ENCODE assay signal across 16 cellular contexts in genomic region chr14:99513946-99514551, GRCh38. TPM values are rescaled to one million over a fixed set of nuclear protein-coding genes. Genes with fewer than 3 reads are reported as not detected.
DNase-seq lines count a peak whose midpoint lies in the region; ATAC-seq lines count a peak whose summit lies in the region.
"Had no signal": no experiment of that assay in that cellular context is flagged by ENCODE, and none has a peak within 500 bp of the region (broad histone marks: within the 10 kb centered on the region; RNA-seq: fewer than 3 reads in every experiment).

No MANE protein-coding gene starts in this region.

- peaks cover 32% of the 10 kb centered on the region for H3K36me3 Mint-ChIP-seq in central memory CD8-positive, alpha-beta T cell (ENCODE audit: insufficient read depth)
- no peaks in the 10 kb centered on the region for H3K36me3 Mint-ChIP-seq in natural killer cell treated with Interleukin-12 subunit alpha and Interleukin-12 subunit beta and Interleukin-15 and Interleukin-18, amount 100 ng/mL, for 72 hours

- peak; percentile 17 to 19 for DNase-seq in AML-193 (lab: John Stamatoyannopoulos, UW)
- DNase-seq in CD1c-positive myeloid dendritic cell (ENCODE audit: extremely low spot score) = peak; percentile 2
- DNase-seq in central memory CD8-positive, alpha-beta T cell (ENCODE audit: low spot score in 2 of 2) = no peak
- DNase-seq in natural killer cell treated with Interleukin-12 subunit alpha and Interleukin-12 subunit beta and Interleukin-15 and Interleukin-18, amount 100 ng/mL, for 72 hours (ENCODE audit: low spot score) = peak; percentile 28
- no peak for DNase-seq in stimulated activated CD4-positive, alpha-beta T cell treated with anti-CD3 and anti-CD28 coated beads, Interleukin-15, amount 100 ng/mL, for 24 hours
- DNase-seq in ACHN = no peak
- DNase-seq in NCI-H2029 (lab: John Stamatoyannopoulos, UW) = no peak
- no peak for DNase-seq in activated CD4-positive, CD25-positive, alpha-beta regulatory T cell treated with anti-CD3 and anti-CD28 coated beads, Interleukin-2, amount 50 U/mL, for 72 hours
- DNase-seq: hippocampal formation; NCI-H1092 treated with DMSO at 0.1 percent for 48 hours; NCI-H2171 treated with DMSO at 0.1 percent for 48 hours; NCI-H82; stimulated activated CD4-positive, alpha-beta T cell treated with anti-CD3 and anti-CD28 coated beads, Interleukin-2, amount 100 ng/mL, for 48 hours; stimulated activated CD8-positive, alpha-beta memory T cell treated with anti-CD3 and anti-CD28 coated beads, Interleukin-4, amount 100 ng/mL, for 48 hours had no signal

- no peaks in the 10 kb centered on the region for H3K9me3 Mint-ChIP-seq in central memory CD8-positive, alpha-beta T cell
- no peaks in the 10 kb centered on the region for H3K9me3 Mint-ChIP-seq in natural killer cell treated with Interleukin-12 subunit alpha and Interleukin-12 subunit beta and Interleukin-15 and Interleukin-18, amount 100 ng/mL, for 72 hours
- H3K9me3 Mint-ChIP-seq: mesothelial cell of epicardium had no signal

- H3K27me3 Mint-ChIP-seq in central memory CD8-positive, alpha-beta T cell = no peaks in the 10 kb centered on the region
- no peaks in the 10 kb centered on the region for H3K27me3 Mint-ChIP-seq in natural killer cell treated with Interleukin-12 subunit alpha and Interleukin-12 subunit beta and Interleukin-15 and Interleukin-18, amount 100 ng/mL, for 72 hours

- no peaks in the 10 kb centered on the region for H3K4me1 Mint-ChIP-seq in central memory CD8-positive, alpha-beta T cell
- H3K4me1 Mint-ChIP-seq in natural killer cell treated with Interleukin-12 subunit alpha and Interleukin-12 subunit beta and Interleukin-15 and Interleukin-18, amount 100 ng/mL, for 72 hours (ENCODE audit: low read depth in 2 of 2) = peaks cover 0 to 3% of the 10 kb centered on the region in 2 donors
- H3K4me1 Mint-ChIP-seq: mesothelial cell of epicardium had no signal

- H3K4me3 Mint-ChIP-seq in central memory CD8-positive, alpha-beta T cell = no peak overlapping the region
- no peak overlapping the region for H3K4me3 Mint-ChIP-seq in natural killer cell treated with Interleukin-12 subunit alpha and Interleukin-12 subunit beta and Interleukin-15 and Interleukin-18, amount 100 ng/mL, for 72 hours
- H3K4me3 Mint-ChIP-seq: mesothelial cell of epicardium had no signal

- H3K27ac Mint-ChIP-seq in central memory CD8-positive, alpha-beta T cell (ENCODE audit: low read depth) = peak overlapping the region; percentile 49
- no peak overlapping the region for H3K27ac Mint-ChIP-seq in natural killer cell treated with Interleukin-12 subunit alpha and Interleukin-12 subunit beta and Interleukin-15 and Interleukin-18, amount 100 ng/mL, for 72 hours
- H3K27ac Mint-ChIP-seq: mesothelial cell of epicardium had no signal

- in situ Hi-C loops in ACHN (cut with HindIII; ENCODE audit: low pct_ligation_motif_present, low pct_unique_long_range_greater_than_20kb, low sequenced_read_pairs) = no loop called here

- ATAC-seq in central memory CD8-positive, alpha-beta T cell (replicated peaks; ENCODE audit: extremely low read depth, poor library complexity, severe bottlenecking) = no peak
- ATAC-seq in natural killer cell treated with Interleukin-12 subunit alpha and Interleukin-12 subunit beta and Interleukin-15 and Interleukin-18, amount 100 ng/mL, for 72 hours = no peak
- ATAC-seq: right lobe of liver had no signal

RNA-seq across cellular contexts. Expression of gene CCNK, which starts 32.8 kb away (rescaled TPM):
- total RNA-seq in natural killer cell treated with Interleukin-12 subunit alpha and Interleukin-12 subunit beta and Interleukin-15 and Interleukin-18, amount 100 ng/mL, for 72 hours = 100 to 1,000 TPM in 1 of 2 donors, 10 to 100 TPM in 1; 78.6 to 105 TPM

RNA-seq across cellular contexts. Expression of gene SETD3, which starts 33.4 kb away (rescaled TPM):
- total RNA-seq in natural killer cell treated with Interleukin-12 subunit alpha and Interleukin-12 subunit beta and Interleukin-15 and Interleukin-18, amount 100 ng/mL, for 72 hours = 10 to 100 TPM; 80.6 to 96.7 TPM

Comparison
In these comparisons a context has a peak if more than half of its experiments do, and no peak if none do; other contexts are left out.
1. DNase-seq: peak in AML-193 (2 of 2), CD1c-positive myeloid dendritic cell (single experiment) and natural killer cell treated with Interleukin-12 subunit alpha and Interleukin-12 subunit beta and Interleukin-15 and Interleukin-18, amount 100 ng/mL, for 72 hours (single experiment); none in central memory CD8-positive, alpha-beta T cell (0 of 2), stimulated activated CD4-positive, alpha-beta T cell treated with anti-CD3 and anti-CD28 coated beads, Interleukin-15, amount 100 ng/mL, for 24 hours (single experiment), ACHN (single experiment), NCI-H2029 (single experiment) and activated CD4-positive, CD25-positive, alpha-beta regulatory T cell treated with anti-CD3 and anti-CD28 coated beads, Interleukin-2, amount 50 U/mL, for 72 hours (single experiment).